In genomic region chr10:129840196-129840590, GRCh38 we compare ENCODE assay signal across 24 cellular contexts.
DNase-seq lines count a peak whose midpoint lies in the region; ATAC-seq, FAIRE-seq and TF ChIP-seq lines count a peak whose summit lies in the region.
"Had no signal": no experiment of that assay in that cellular context is flagged by ENCODE, and none has a peak within 500 bp of the region (broad histone marks: within the 10 kb centered on the region; RNA-seq: fewer than 3 reads in every experiment).

No MANE protein-coding gene starts in this region.

- H3K9ac ChIP-seq in H1 (replicated peaks in 1 of 4; ENCODE audit: extremely low read depth in 1 of 4, low read depth in 3 of 4, low read length in 3 of 4), result no peak overlapping the region
- H3K9ac ChIP-seq: BLaER1 treated with 17β-estradiol and CSF1 and Interleukin-3, amounts not matched to agents 10 nM and 100 nM had no signal

- H3K4me3 Mint-ChIP-seq in activated naive CD8-positive, alpha-beta T cell treated with anti-CD3 and anti-CD28 coated beads, Interleukin-2, amount 50 U/mL, for 24 hours, result no peak overlapping the region
- H3K4me3 Mint-ChIP-seq: CD14-positive monocyte; CD4-positive, alpha-beta T cell; CD8-positive, alpha-beta memory T cell had no signal

- POLR2A ChIA-PET in H1 (lab: Charles Lee; ENCODE audit: partially characterized antibody), result no interaction called here

- H3K23ac ChIP-seq in H1 (ENCODE audit: insufficient read length), result no peak overlapping the region

- H3K4ac ChIP-seq in H1 (replicated peaks; ENCODE audit: insufficient read length, low read depth, low read length), result no peak overlapping the region

- H3K9me3 ChIP-seq in right cardiac atrium (ENCODE audit: control insufficient read depth, low read length) (no peaks in the 10 kb centered on the region), H1 (ENCODE audit: insufficient read depth in 2 of 2, low read depth in 1 of 2, low read length in 1 of 2) (no peaks in the 10 kb centered on the region), upper lobe of right lung (no peaks in the 10 kb centered on the region)
- H3K9me3 ChIP-seq: BE2C; BLaER1 treated with 17β-estradiol and CSF1 and Interleukin-3, amounts not matched to agents 10 nM and 100 nM had no signal

- no peak overlapping the region for H3K4me3 ChIP-seq in right cardiac atrium (ENCODE audit: low read length)
- H3K4me3 ChIP-seq in H1 (ENCODE audit: extremely low read depth in 1 of 4, insufficient read depth in 2 of 4, low read depth in 3 of 4, low read length in 4 of 4), result no peak overlapping the region
- H3K4me3 ChIP-seq in upper lobe of right lung, result no peak overlapping the region
- H3K4me3 ChIP-seq: BLaER1 treated with 17β-estradiol and CSF1 and Interleukin-3, amounts not matched to agents 10 nM and 100 nM had no signal

- no peak overlapping the region for H3K14ac ChIP-seq in H1 (ENCODE audit: insufficient read length)

- no peak overlapping the region for H4K91ac ChIP-seq in H1 (replicated peaks; ENCODE audit: insufficient read length, low read length)

- H3K27me3 ChIP-seq in right cardiac atrium (ENCODE audit: control insufficient read depth, insufficient read depth) (no peaks in the 10 kb centered on the region), H1 (replicated peaks in 1 of 4; ENCODE audit: control insufficient read depth in 3 of 4, extremely low read depth in 1 of 4, insufficient read depth in 3 of 4, low read length in 3 of 4) (no peaks in the 10 kb centered on the region), upper lobe of right lung (no peaks in the 10 kb centered on the region)
- H3K27me3 ChIP-seq: BE2C; BLaER1 treated with 17β-estradiol and CSF1 and Interleukin-3, amounts not matched to agents 10 nM and 100 nM had no signal

- no peaks in the 10 kb centered on the region for H3K79me2 ChIP-seq in H1 (ENCODE audit: control insufficient read depth in 1 of 2, insufficient read depth in 2 of 2, low read length in 2 of 2)

- TF ChIP-seq POLR2A in H1 (IDR thresholded peaks at IDR 0.05; ENCODE audit: control extremely low read depth in 1 of 2, low read depth in 2 of 2, low read length in 2 of 2), result no peak

- H3K36me3 ChIP-seq in H1 (ENCODE audit: control insufficient read depth in 2 of 4, insufficient read depth in 4 of 4, low read length in 3 of 4), result no peaks in the 10 kb centered on the region
- no peaks in the 10 kb centered on the region for H3K36me3 ChIP-seq in upper lobe of right lung
- H3K36me3 ChIP-seq: BLaER1 treated with 17β-estradiol and CSF1 and Interleukin-3, amounts not matched to agents 10 nM and 100 nM had no signal

- H2BK20ac ChIP-seq in H1 (ENCODE audit: low read length), result no peak overlapping the region

- no peak overlapping the region for H4K5ac ChIP-seq in H1 (ENCODE audit: insufficient read length, low read depth, low read length)

- H3K4me1 Mint-ChIP-seq in activated naive CD8-positive, alpha-beta T cell treated with anti-CD3 and anti-CD28 coated beads, Interleukin-2, amount 50 U/mL, for 24 hours, result no peaks in the 10 kb centered on the region
- H3K4me1 Mint-ChIP-seq: CD14-positive monocyte; CD8-positive, alpha-beta memory T cell had no signal

- ATAC-seq in right cardiac atrium (no peak), upper lobe of right lung (no peak)
- ATAC-seq in activated naive CD8-positive, alpha-beta T cell treated with anti-CD3 and anti-CD28 coated beads, Interleukin-2, amount 50 U/mL, for 24 hours, result no peak
- ATAC-seq: HCT116 had no signal

- no peaks in the 10 kb centered on the region for H3K27me3 Mint-ChIP-seq in activated naive CD8-positive, alpha-beta T cell treated with anti-CD3 and anti-CD28 coated beads, Interleukin-2, amount 50 U/mL, for 24 hours
- H3K27me3 Mint-ChIP-seq: CD4-positive, alpha-beta T cell; CD8-positive, alpha-beta memory T cell had no signal

- DNase-seq in cardiac septum (ENCODE audit: low spot score), result peak; percentile 74
- no peak for DNase-seq in right cardiac atrium
- DNase-seq in H1 (ENCODE audit: low read depth in 1 of 2, low spot score in 2 of 2), result no peak
- peak; percentile 83 for DNase-seq in mesenteric fat pad (ENCODE audit: low spot score)
- DNase-seq in activated naive CD8-positive, alpha-beta T cell treated with anti-CD3 and anti-CD28 coated beads, Interleukin-2, amount 50 U/mL, for 24 hours, result no peak
- DNase-seq in upper lobe of right lung, result no peak
- no peak for DNase-seq in DMS53 (lab: John Stamatoyannopoulos, UW)
- DNase-seq: AML-193; BE2C; CD4-positive, alpha-beta T cell; CD8-positive, alpha-beta memory T cell; DMS 273 treated with DMSO at 0.1 percent for 48 hours; DMS79 treated with DMSO at 0.1 percent for 48 hours; GF-D8; GOT3; H7 had no signal

- no peak overlapping the region for H3K56ac ChIP-seq in H1 (replicated peaks; ENCODE audit: insufficient read length, low read depth, low read length)

- TF ChIP-seq EP300 in H1 (IDR thresholded peaks at IDR 0.05; ENCODE audit: borderline replicate concordance in 1 of 2, low read depth in 2 of 2, low read length in 2 of 2), result no peak

- no peak overlapping the region for H2BK15ac ChIP-seq in H1 (ENCODE audit: low read length)

- no peak overlapping the region for H3K27ac Mint-ChIP-seq in activated naive CD8-positive, alpha-beta T cell treated with anti-CD3 and anti-CD28 coated beads, Interleukin-2, amount 50 U/mL, for 24 hours
- H3K27ac Mint-ChIP-seq: CD14-positive monocyte; CD4-positive, alpha-beta T cell; CD8-positive, alpha-beta memory T cell had no signal

- no peak for TF ChIP-seq RAD21 in H1 (IDR thresholded peaks at IDR 0.05 in 1 of 2, conservative IDR thresholded peaks at IDR 0.05 in 1 of 2; ENCODE audit: low read depth in 2 of 2, low read length in 2 of 2)

- no peak overlapping the region for H3K18ac ChIP-seq in H1 (ENCODE audit: extremely low read depth, low read length)

- H3K4me2 ChIP-seq in H1 (ENCODE audit: insufficient read depth in 1 of 2, low read depth in 2 of 2, low read length in 2 of 2), result no peak overlapping the region
- H3K4me2 ChIP-seq: BLaER1 treated with 17β-estradiol and CSF1 and Interleukin-3, amounts not matched to agents 10 nM and 100 nM had no signal

- 97% methylated on average over 29 of the region's 29 CpGs for WGBS in right cardiac atrium
- WGBS in H1 (ENCODE audit: extremely low coverage in 1 of 2, insufficient coverage in 1 of 2, insufficient read length in 1 of 2, insufficient replicate concordance in 2 of 2, low coverage in 1 of 2, low lambda C conversion rate in 2 of 2, missing lambda C conversion rate in 1 of 2), 2 experiments, result 98% methylated on average over 29 of the region's 29 CpGs; no CpG with 5 or more reads in 1 of the 2 experiments

- no peak overlapping the region for H3K27ac ChIP-seq in right cardiac atrium (ENCODE audit: low read length)
- H3K27ac ChIP-seq in H1 (ENCODE audit: low read depth, low read length), result no peak overlapping the region
- no peak overlapping the region for H3K27ac ChIP-seq in upper lobe of right lung
- H3K27ac ChIP-seq: 22Rv1; BLaER1 treated with 17β-estradiol and CSF1 and Interleukin-3, amounts not matched to agents 10 nM and 100 nM had no signal

- intact Hi-C loops in cardiac septum (cut with DNase I), result no loop called here
- intact Hi-C loops in right cardiac atrium (cut with DNase I), result no loop called here
- intact Hi-C loops in upper lobe of right lung (cut with DNase I), result no loop called here

- H3K23me2 ChIP-seq in H1 (ENCODE audit: low read depth, low read length), result no peaks in the 10 kb centered on the region

- no peak for FAIRE-seq in H1 (lab: Jason Lieb, UNC)
- FAIRE-seq: A204.1, D721Med, GM12891, GM18507 had no signal

- no peak overlapping the region for H2AK5ac ChIP-seq in H1 (ENCODE audit: low read depth, low read length)

- H2BK12ac ChIP-seq in H1 (ENCODE audit: low read depth, low read length), result no peak overlapping the region

- no peaks in the 10 kb centered on the region for H3K4me1 ChIP-seq in right cardiac atrium (ENCODE audit: control insufficient read depth, insufficient read depth, low read length)
- H3K4me1 ChIP-seq in H1 (replicated peaks in 1 of 4; ENCODE audit: control insufficient read depth in 3 of 4, insufficient read depth in 4 of 4, low read length in 3 of 4), result no peaks in the 10 kb centered on the region
- H3K4me1 ChIP-seq in upper lobe of right lung, result no peaks in the 10 kb centered on the region
- H3K4me1 ChIP-seq: BE2C; BLaER1 treated with 17β-estradiol and CSF1 and Interleukin-3, amounts not matched to agents 10 nM and 100 nM had no signal

- CTCF ChIA-PET in H1 (lab: Charles Lee; ENCODE audit: partially characterized antibody), result interaction anchor here (1.1 to 2.2 kb wide), 2 partner anchors 9 to 13 kb away, joined by 3 to 9 read pairs; no protein-coding TSS in a partner anchor

- H2BK5ac ChIP-seq in H1 (ENCODE audit: low read depth, low read length), result no peak overlapping the region

- no peaks in the 10 kb centered on the region for H4K20me1 ChIP-seq in H1 (replicated peaks in 1 of 2; ENCODE audit: control insufficient read depth in 1 of 2, insufficient read depth in 2 of 2, low read length in 2 of 2)
- H4K20me1 ChIP-seq: BLaER1 treated with 17β-estradiol and CSF1 and Interleukin-3, amounts not matched to agents 10 nM and 100 nM had no signal

- H4K8ac ChIP-seq in H1 (ENCODE audit: extremely low read depth, insufficient read depth, low read length), result peak overlapping the region; percentile 83; the same call in 1 of the 2 replicates

- H3K79me1 ChIP-seq in H1 (ENCODE audit: low read depth, low read length), result no peaks in the 10 kb centered on the region

- H3K9me3 Mint-ChIP-seq in activated naive CD8-positive, alpha-beta T cell treated with anti-CD3 and anti-CD28 coated beads, Interleukin-2, amount 50 U/mL, for 24 hours, result no peaks in the 10 kb centered on the region
- H3K9me3 Mint-ChIP-seq: CD4-positive, alpha-beta T cell had no signal

- no peak overlapping the region for H2BK120ac ChIP-seq in H1 (replicated peaks; ENCODE audit: low read depth, low read length)

- H2AFZ ChIP-seq in H1 (ENCODE audit: low read length), result no peak overlapping the region

- TF ChIP-seq CTCF in H1 (IDR thresholded peaks at IDR 0.05; ENCODE audit: control extremely low read depth in 1 of 3, insufficient read depth in 1 of 3, low read depth in 1 of 3, low read length in 3 of 3), result no peak
- TF ChIP-seq CTCF in upper lobe of right lung (IDR thresholded peaks at IDR 0.05), result no peak

- H3K36me3 Mint-ChIP-seq in activated naive CD8-positive, alpha-beta T cell treated with anti-CD3 and anti-CD28 coated beads, Interleukin-2, amount 50 U/mL, for 24 hours (ENCODE audit: low read depth), result no peaks in the 10 kb centered on the region
- H3K36me3 Mint-ChIP-seq: CD14-positive monocyte; CD8-positive, alpha-beta memory T cell had no signal

TF ChIP-seq in H1, 55 proteins besides CTCF, POLR2A, EP300 and RAD21 (continues in another document):
- TF ChIP-seq HDAC6 (IDR thresholded peaks at IDR 0.05; ENCODE audit: low read depth, low read length) (no peak), SUZ12 (IDR thresholded peaks at IDR 0.05; ENCODE audit: low read length) (no peak), KDM4A (IDR thresholded peaks at IDR 0.05; ENCODE audit: low read depth, low read length, severe bottlenecking) (no peak), MAX (IDR thresholded peaks at IDR 0.05) (no peak), SP1 (IDR thresholded peaks at IDR 0.05; ENCODE audit: low read depth, low read length) (no peak), SIRT6 (IDR thresholded peaks at IDR 0.05; ENCODE audit: low read length) (no peak)

Comparison
In these comparisons a context has a peak if more than half of its experiments do, and no peak if none do; other contexts are left out.
1. DNase-seq: peak in cardiac septum (single experiment) and mesenteric fat pad (single experiment); none in right cardiac atrium (0 of 3), H1 (0 of 2), activated naive CD8-positive, alpha-beta T cell treated with anti-CD3 and anti-CD28 coated beads, Interleukin-2, amount 50 U/mL, for 24 hours (single experiment), upper lobe of right lung (single experiment) and DMS53 (single experiment).